ENCODE assay signal across 1 cellular context in genomic region chr11:85923455-85923854, GRCh38.
TF ChIP-seq lines count a peak whose summit lies in the region.

No MANE protein-coding gene starts in this region.

TF ChIP-seq in HepG2, 621 proteins besides CTCF, POLR2A, EP300 and RAD21 (continued from another document and continues in another):
- TF ChIP-seq ZNF609 (CRISPR knock-in tag; IDR thresholded peaks at IDR 0.05; ENCODE audit: borderline replicate concordance) (peak; percentile 88), DMAP1 (CRISPR knock-in tag; IDR thresholded peaks at IDR 0.05) (0 out of 2 replicates have a peak, but pooled peaks have one; percentile 39), SOX5 (CRISPR knock-in tag; IDR thresholded peaks at IDR 0.05; ENCODE audit: borderline replicate concordance) (peak; percentile 97), POLR2G (IDR thresholded peaks at IDR 0.05; ENCODE audit: low read depth, low read length) (no peak), ZNF639 (CRISPR knock-in tag; conservative IDR thresholded peaks at IDR 0.05) (no peak), ZNF792 (CRISPR knock-in tag; IDR thresholded peaks at IDR 0.05) (peak; percentile 34; the same call in 1 of the 2 replicates), ZFY (CRISPR knock-in tag; IDR thresholded peaks at IDR 0.05) (no peak), ZNF790 (CRISPR knock-in tag; IDR thresholded peaks at IDR 0.05; ENCODE audit: borderline replicate concordance) (peak; percentile 100), RARA (CRISPR knock-in tag; IDR thresholded peaks at IDR 0.05) (peak; percentile 92), NPAS2 (CRISPR knock-in tag; IDR thresholded peaks at IDR 0.05; ENCODE audit: borderline replicate concordance) (no peak), ZNF543 (CRISPR knock-in tag; IDR thresholded peaks at IDR 0.05) (0 out of 2 replicates have a peak, but pooled peaks have one; percentile 21), HNF4G (IDR thresholded peaks at IDR 0.05; ENCODE audit: borderline replicate concordance, low read depth, low read length) (0 out of 2 replicates have a peak, but pooled peaks have one; percentile 16), HNF4G (CRISPR knock-in tag; IDR thresholded peaks at IDR 0.05; ENCODE audit: borderline replicate concordance, low read depth) (no peak), ZBTB33 (CRISPR knock-in tag; IDR thresholded peaks at IDR 0.05) (no peak), STAT5B (CRISPR knock-in tag; IDR thresholded peaks at IDR 0.05) (no peak), ZNF292 (CRISPR knock-in tag; IDR thresholded peaks at IDR 0.05; ENCODE audit: borderline replicate concordance, low read depth) (0 out of 2 replicates have a peak, but pooled peaks have one; percentile 25), NR2F6 (IDR thresholded peaks at IDR 0.05) (peak; percentile 95), NR2F6 (CRISPR knock-in tag; IDR thresholded peaks at IDR 0.05) (peak; percentile 95), ETV5 (CRISPR knock-in tag; IDR thresholded peaks at IDR 0.05; ENCODE audit: borderline replicate concordance) (peak; percentile 78; the same call in 1 of the 2 replicates), THRA (CRISPR knock-in tag; IDR thresholded peaks at IDR 0.05; ENCODE audit: borderline replicate concordance) (peak; percentile 83; the same call in 1 of the 2 replicates), ZNF510 (CRISPR knock-in tag; IDR thresholded peaks at IDR 0.05; ENCODE audit: low read depth) (0 out of 2 replicates have a peak, but pooled peaks have one; percentile 26), MYPOP (CRISPR knock-in tag; IDR thresholded peaks at IDR 0.05) (peak; percentile 46; the same call in 1 of the 2 replicates), ARID5B (CRISPR knock-in tag; IDR thresholded peaks at IDR 0.05) (peak; percentile 92), CREB1 (IDR thresholded peaks at IDR 0.05) (no peak), CREB1 (CRISPR knock-in tag; IDR thresholded peaks at IDR 0.05) (peak; percentile 68), TCF7 (IDR thresholded peaks at IDR 0.05; ENCODE audit: low read depth) (peak; percentile 58), SALL1 (CRISPR knock-in tag; IDR thresholded peaks at IDR 0.05) (peak; percentile 46; the same call in 1 of the 2 replicates), ZSCAN9 (CRISPR knock-in tag; IDR thresholded peaks at IDR 0.05; ENCODE audit: borderline replicate concordance) (peak; percentile 23; the same call in 1 of the 2 replicates), HNF4A (CRISPR knock-in tag; IDR thresholded peaks at IDR 0.05) (peak; percentile 75), ZNF703 (CRISPR knock-in tag; IDR thresholded peaks at IDR 0.05; ENCODE audit: borderline replicate concordance) (no peak), KDM6A (CRISPR knock-in tag; IDR thresholded peaks at IDR 0.05; ENCODE audit: low read depth) (peak; percentile 38; the same call in 1 of the 2 replicates), AHDC1 (CRISPR knock-in tag; IDR thresholded peaks at IDR 0.05; ENCODE audit: borderline replicate concordance) (peak; percentile 76; the same call in 1 of the 2 replicates), ZNF563 (CRISPR knock-in tag; IDR thresholded peaks at IDR 0.05) (no peak), DR1 (CRISPR knock-in tag; IDR thresholded peaks at IDR 0.05) (no peak), POGZ (CRISPR knock-in tag; IDR thresholded peaks at IDR 0.05) (peak; percentile 53; the same call in 1 of the 2 replicates), FOXA3 (CRISPR knock-in tag; IDR thresholded peaks at IDR 0.05) (peak; percentile 82), FOXJ3 (CRISPR knock-in tag; IDR thresholded peaks at IDR 0.05; ENCODE audit: borderline replicate concordance) (peak; percentile 87; the same call in 1 of the 2 replicates), FOSL2 (CRISPR knock-in tag; IDR thresholded peaks at IDR 0.05) (peak; percentile 17; the same call in 1 of the 2 replicates), JARID2 (CRISPR knock-in tag; IDR thresholded peaks at IDR 0.05; ENCODE audit: insufficient replicate concordance) (no peak), SIN3A (IDR thresholded peaks at IDR 0.05; ENCODE audit: borderline replicate concordance, low read depth, low read length) (no peak)
